ENCODE assay signal across 23 cellular contexts in genomic region chr5:150244209-150244608, GRCh38. TPM values are rescaled to one million over a fixed set of nuclear protein-coding genes. Genes with fewer than 3 reads are reported as not detected.
DNase-seq lines count a peak whose midpoint lies in the region; ATAC-seq and TF ChIP-seq lines count a peak whose summit lies in the region.
"Had no signal": no experiment of that assay in that cellular context is flagged by ENCODE, and none has a peak within 500 bp of the region (broad histone marks: within the 10 kb centered on the region; RNA-seq: fewer than 3 reads in every experiment).

No MANE protein-coding gene starts in this region.

- intact Hi-C loops in right cardiac atrium (cut with DNase I) (no loop called here), psoas muscle (cut with DNase I) (loop anchor here in 1 of 2 donors (1.0 kb wide), 1 partner anchor 26 kb away; no protein-coding TSS in a partner anchor)

- H3K9me3 ChIP-seq in fibroblast of lung (ENCODE audit: control insufficient read depth, insufficient read depth, low read depth, low read length) (no peaks in the 10 kb centered on the region), right cardiac atrium (ENCODE audit: control insufficient read depth, low read length) (no peaks in the 10 kb centered on the region), psoas muscle (no peaks in the 10 kb centered on the region)
- H3K9me3 ChIP-seq: BE2C had no signal

- no peaks in the 10 kb centered on the region for H4K20me1 ChIP-seq in fibroblast of lung (ENCODE audit: control insufficient read depth, extremely low read depth, insufficient read depth, low read length)

- H2AFZ ChIP-seq in fibroblast of lung (ENCODE audit: low read length) = no peak overlapping the region

- DNase-seq in fibroblast of lung (ENCODE audit: low read depth in 2 of 2) (no peak), right cardiac atrium (no peak), psoas muscle (no peak), NCI-H748 treated with DMSO at 0.1 percent for 48 hours (lab: John Stamatoyannopoulos, UW) (no peak), NCI-H446 treated with DMSO at 0.1 percent for 48 hours (lab: John Stamatoyannopoulos, UW) (no peak), GOT3 (lab: John Stamatoyannopoulos, UW) (no peak)
- DNase-seq: BE2C; CD4-positive, CD25-positive, alpha-beta regulatory T cell; DMS79; H9; KBM-7; NCI-H1105; NCI-H146; NCI-H2029 treated with DMSO at 0.1 percent for 48 hours; NCI-H2171; NCI-H345; NCI-H524 treated with DMSO at 0.1 percent for 48 hours; OCI-M1 had no signal

- H3K27me3 ChIP-seq in fibroblast of lung (ENCODE audit: control insufficient read depth, insufficient read depth, low read length) (no peaks in the 10 kb centered on the region), right cardiac atrium (ENCODE audit: control insufficient read depth, insufficient read depth) (no peaks in the 10 kb centered on the region), psoas muscle (ENCODE audit: insufficient read depth in 3 of 3, low read length in 2 of 3) (no peaks in the 10 kb centered on the region)
- H3K27me3 ChIP-seq: BE2C had no signal

- no peak overlapping the region for H3K9ac ChIP-seq in fibroblast of lung (ENCODE audit: insufficient read depth, low read length)

- no peaks in the 10 kb centered on the region for H3K36me3 ChIP-seq in fibroblast of lung (ENCODE audit: control insufficient read depth, insufficient read depth, low read length)
- H3K36me3 ChIP-seq in psoas muscle (ENCODE audit: insufficient read depth in 1 of 2, low read depth in 1 of 2) = peaks cover 0 to 2% of the 10 kb centered on the region in 2 donors
- H3K36me3 ChIP-seq: BE2C had no signal

- ATAC-seq in right cardiac atrium (peak; percentile 3 to 10), psoas muscle (no peak)

- H3K4me2 ChIP-seq in fibroblast of lung (ENCODE audit: extremely low read depth, insufficient read depth, low read length) = peak overlapping the region; percentile 25

- whole genome bisulfite sequencing in right cardiac atrium = 68% methylated on average over 7 of the region's 7 CpGs
- 37 to 49% (median 38%) methylated on average over 7 of the region's 7 CpGs for WGBS in psoas muscle, 3 donors

- TF ChIP-seq CTCF in fibroblast of lung (conservative IDR thresholded peaks at IDR 0.05 in 1 of 2, IDR thresholded peaks at IDR 0.05 in 1 of 2; ENCODE audit: low read depth in 1 of 2, low read length in 2 of 2) (no peak), psoas muscle (IDR thresholded peaks at IDR 0.05) (no peak)

- H3K79me2 ChIP-seq in fibroblast of lung (ENCODE audit: control insufficient read depth, insufficient read depth, low read length) = no peaks in the 10 kb centered on the region

- H3K27ac ChIP-seq in angular gyrus (ENCODE audit: low read depth, low read length) (peak overlapping the region; percentile 20), fibroblast of lung (ENCODE audit: insufficient read depth, low read length) (no peak overlapping the region), right cardiac atrium (ENCODE audit: low read length) (no peak overlapping the region), psoas muscle (peak overlapping the region; percentile 100)
- H3K27ac ChIP-seq: HL-60 had no signal

- H3K4me1 ChIP-seq in fibroblast of lung (ENCODE audit: control insufficient read depth, extremely low read depth, insufficient read depth, low read length) (peaks cover 14% of the 10 kb centered on the region), right cardiac atrium (ENCODE audit: control insufficient read depth, insufficient read depth, low read length) (peaks cover 3% of the 10 kb centered on the region), psoas muscle (peaks cover 48% of the 10 kb centered on the region)

- H3K4me3 ChIP-seq in fibroblast of lung (replicated peaks in 1 of 4; ENCODE audit: control extremely low read depth in 1 of 4, insufficient read depth in 1 of 4, low read depth in 3 of 4, low read length in 4 of 4) (no peak overlapping the region), right cardiac atrium (ENCODE audit: low read length) (no peak overlapping the region), psoas muscle (peak overlapping the region; percentile 73)

RNA-seq across cellular contexts. Expression of gene CAMK2A, which starts 45.4 kb away (rescaled TPM):
- total RNA-seq in fibroblast of lung (0.77 and 2.1 TPM in 2 replicates), right cardiac atrium (10 to 100 TPM in 3 of 4 donors, 1 to 10 TPM in 1; 8.0 to 18.4 (median 14.8) TPM), psoas muscle (100 to 1,000 TPM in 1 of 4 donors, 10 to 100 TPM in 3; 41.7 to 118 (median 48.1) TPM)
- polyA plus RNA-seq in fibroblast of lung (1.5 and 3.1 TPM in 2 replicates), right cardiac atrium (15.4 TPM), psoas muscle (10 to 100 TPM in 2 of 3 donors, 1 to 10 TPM in 1; 8.1 to 49.6 (median 19.4) TPM)
- polyA plus RNA-seq in fibroblast of lung (2012) = 1.8 and 4.1 TPM in 2 replicates
- 1.3 and 2.5 TPM in 2 replicates for polyA minus RNA-seq in fibroblast of lung (ENCODE audit: low replicate concordance)
- total RNA-seq: A673; CD4-positive, CD25-positive, alpha-beta regulatory T cell; HT1080; SK-MEL-5 had no signal
- polyA plus RNA-seq: CD4-positive, CD25-positive, alpha-beta regulatory T cell had no signal

RNA-seq across cellular contexts. Expression of gene SLC6A7, which starts 54.3 kb away (rescaled TPM):
- total RNA-seq in fibroblast of lung (not detected in 2 replicates), right cardiac atrium (not detected), psoas muscle (not detected)
- polyA plus RNA-seq in fibroblast of lung (0.02 TPM in 1 of 2 replicates, not detected in the other), right cardiac atrium (not detected), psoas muscle (not detected)
- 0.03 TPM in 1 of 2 replicates, not detected in the other for polyA plus RNA-seq in fibroblast of lung (2012)
- not detected in 2 replicates for polyA minus RNA-seq in fibroblast of lung (ENCODE audit: low replicate concordance)
- total RNA-seq: A673; CD4-positive, CD25-positive, alpha-beta regulatory T cell; H9; HT1080; SK-MEL-5 had no signal
- polyA plus RNA-seq: CD4-positive, CD25-positive, alpha-beta regulatory T cell had no signal

RNA-seq across cellular contexts. Expression of gene ARSI, which starts 58.5 kb away (rescaled TPM):
- total RNA-seq in fibroblast of lung (5.9 and 8.5 TPM in 2 replicates), right cardiac atrium (1 to 10 TPM in 1 of 4 donors, under 1 TPM in 3; 0.49 to 1.1 (median 0.66) TPM), psoas muscle (under 1 TPM in 2 of 4 donors, not detected in 2; 0.15 to 0.45 TPM)
- polyA plus RNA-seq in fibroblast of lung (3.3 and 12.5 TPM in 2 replicates), right cardiac atrium (0.25 TPM), psoas muscle (not detected)
- 6.5 and 18.6 TPM in 2 replicates for polyA plus RNA-seq in fibroblast of lung (2012)
- polyA minus RNA-seq in fibroblast of lung (ENCODE audit: low replicate concordance) = 16.3 and 29.0 TPM in 2 replicates
- total RNA-seq: CD4-positive, CD25-positive, alpha-beta regulatory T cell; SK-MEL-5 had no signal
- polyA plus RNA-seq: CD4-positive, CD25-positive, alpha-beta regulatory T cell had no signal

Comparison
In these comparisons a context has a peak if more than half of its experiments do, and no peak if none do; other contexts are left out.
1. H3K27ac ChIP-seq: peak in angular gyrus (single experiment) and psoas muscle (single experiment); none in fibroblast of lung (single experiment) and right cardiac atrium (single experiment).
2. ATAC-seq: peak in right cardiac atrium (2 of 2); none in psoas muscle (0 of 4).